28 cellular contexts compared by ENCODE assay signal in genomic region chr3:69660631-69661030, GRCh38.
"Had no signal": no experiment of that assay in that cellular context is flagged by ENCODE, and none has a peak within 500 bp of the region (broad histone marks: within the 10 kb centered on the region; RNA-seq: fewer than 3 reads in every experiment).

No MANE protein-coding gene starts in this region.

- FAIRE-seq: keratinocyte had no signal

- H2AFZ ChIP-seq: neural progenitor cell had no signal

- DNase-seq: head of caudate nucleus; hippocampal formation; left colon; lower lobe of right lung; mammary epithelial cell; mesendoderm; naive B cell; natural killer cell; nephron progenitor cell; ovary; right lobe of liver; stimulated activated CD4-positive, alpha-beta T cell treated with anti-CD3 and anti-CD28 coated beads, Interleukin-1b, Interleukin-23, amount 100 ng/mL, for 48 hours; stimulated activated CD4-positive, alpha-beta T cell treated with anti-CD3 and anti-CD28 coated beads, Interleukin-2, amount 100 ng/mL, for 48 hours; stimulated activated CD4-positive, alpha-beta T cell treated with anti-CD3 and anti-CD28 coated beads, Interleukin-4, amount 100 ng/mL, for 4 hours; stimulated activated CD8-positive, alpha-beta memory T cell treated with anti-CD3 and anti-CD28 coated beads, Interleukin-4, amount 100 ng/mL, for 48 hours; stimulated activated naive CD4-positive, alpha-beta T cell; stomach; tibial artery; trophoblast cell; uterus had no signal

- H3K4me3 Mint-ChIP-seq: mesothelial cell of epicardium, naive B cell, natural killer cell, nephron progenitor cell, neural progenitor cell had no signal

- H3K9me3 Mint-ChIP-seq: natural killer cell had no signal

- H3K4me2 ChIP-seq: neural progenitor cell, smooth muscle cell had no signal

- H3K4me1 Mint-ChIP-seq: naive B cell, natural killer cell had no signal

- H3K27ac Mint-ChIP-seq: mesothelial cell of epicardium, naive B cell, natural killer cell, nephron progenitor cell, neural progenitor cell, progenitor cell of endocrine pancreas had no signal

- H3K27me3 ChIP-seq: left lung, neural progenitor cell, ovary, right atrium auricular region, right lobe of liver, stomach, tibial artery, uterus had no signal

- H3K4me3 ChIP-seq: left lung, lower lobe of right lung, neural progenitor cell, ovary, right atrium auricular region, right lobe of liver, smooth muscle cell, stomach, thoracic aorta, tibial artery, uterus had no signal

- H3K4me1 ChIP-seq: neural progenitor cell, right lobe of liver, tibial artery, uterus had no signal

- H3K9me3 ChIP-seq: left lung, lower lobe of right lung, ovary, right lobe of liver, stomach, thoracic aorta, tibial artery, uterus had no signal

- ATAC-seq: left colon, left lung, lower lobe of right lung, natural killer cell had no signal

- H3K27me3 Mint-ChIP-seq: progenitor cell of endocrine pancreas had no signal

- H3K9ac ChIP-seq: neural progenitor cell had no signal

- H3K27ac ChIP-seq: left lung, lower lobe of right lung, neural progenitor cell, ovary, right atrium auricular region, right lobe of liver, stomach, thoracic aorta, tibial artery, uterus had no signal

- H3K36me3 ChIP-seq: left lung, lower lobe of right lung, neural progenitor cell, ovary, right atrium auricular region, right lobe of liver, stomach, thoracic aorta, tibial artery, uterus had no signal
